8 cellular contexts compared by ENCODE assay signal in genomic region chr1:225428879-225429455, GRCh38. TPM values are rescaled to one million over a fixed set of nuclear protein-coding genes. Genes with fewer than 3 reads are reported as not detected.
A peak's percentile ranks its signal among the peaks of the same experiment; 100 is the strongest.
DNase-seq lines count a peak whose midpoint lies in the region; ATAC-seq and TF ChIP-seq lines count a peak whose summit lies in the region.

No MANE protein-coding gene starts in this region.

- H3K9me3 Mint-ChIP-seq in activated naive CD4-positive, alpha-beta T cell treated with anti-CD3 and anti-CD28 coated beads for 36 hours = no peaks in the 10 kb centered on the region

- H3K4me1 ChIP-seq in PC-3 (ENCODE audit: insufficient read depth, low read length) (peaks cover 32% of the 10 kb centered on the region), endocrine pancreas (ENCODE audit: control insufficient read depth, insufficient read depth, low read length) (no peaks in the 10 kb centered on the region), parathyroid adenoma (no peaks in the 10 kb centered on the region)

- CTCF ChIA-PET in activated naive CD4-positive, alpha-beta T cell treated with anti-CD3 and anti-CD28 coated beads for 36 hours (lab: Charles Lee) = interaction anchor here (0.6 to 2.3 kb wide), 5 partner anchors 12 to 1141 kb away, joined by 3 to 11 read pairs (median 4); no protein-coding TSS in a partner anchor
- CTCF ChIA-PET in PC-3 (lab: Charles Lee) = interaction anchor here (0.6 to 2.2 kb wide), 4 partner anchors 9 to 487 kb away, joined by 3 to 6 read pairs (median 3); no protein-coding TSS in a partner anchor

- no peaks in the 10 kb centered on the region for H3K9me2 ChIP-seq in PC-3 (replicated peaks; ENCODE audit: low read length)

- H3K4me3 Mint-ChIP-seq in activated naive CD4-positive, alpha-beta T cell treated with anti-CD3 and anti-CD28 coated beads for 36 hours = peak overlapping the region; percentile 85

- H3K36me3 ChIP-seq in PC-3 (ENCODE audit: low read depth, low read length) (no peaks in the 10 kb centered on the region), endocrine pancreas (ENCODE audit: control insufficient read depth, insufficient read depth, low read length) (no peaks in the 10 kb centered on the region), parathyroid adenoma (ENCODE audit: control insufficient read depth, insufficient read depth, low read length) (no peaks in the 10 kb centered on the region)

- H3K4me3 ChIP-seq in PC-3 (ENCODE audit: low read length) (peak overlapping the region; percentile 89), endocrine pancreas (ENCODE audit: control insufficient read depth, insufficient read depth, low read length) (peak overlapping the region; percentile 76), parathyroid adenoma (ENCODE audit: low read depth, low read length) (peak overlapping the region; percentile 85)

- peaks cover 6% of the 10 kb centered on the region for H3K36me3 Mint-ChIP-seq in activated naive CD4-positive, alpha-beta T cell treated with anti-CD3 and anti-CD28 coated beads for 36 hours (ENCODE audit: low read depth)

- H3K4me2 ChIP-seq in PC-3 (ENCODE audit: low read length) (peak overlapping the region; percentile 92), parathyroid adenoma (ENCODE audit: low read length) (peak overlapping the region; percentile 98)

- DNase-seq in activated naive CD4-positive, alpha-beta T cell treated with anti-CD3 and anti-CD28 coated beads for 36 hours = no peak
- DNase-seq in activated naive CD4-positive, alpha-beta T cell treated with Interleukin-2 at 50 U/mL for 16 hours = no peak
- DNase-seq in PC-3 (no peak), NCI-H1105 treated with DMSO at 0.1 percent for 48 hours (lab: John Stamatoyannopoulos, UW) (no peak)
- DNase-seq in stimulated activated CD4-positive, alpha-beta T cell treated with anti-CD3 and anti-CD28 coated beads, Interleukin-4, amount 100 ng/mL, for 24 hours = no peak

- BruUV-seq in PC-3 (replicated peaks; lab: Mats Ljungman, UMichigan) = no TSS peak

- peak overlapping the region; percentile 96 for H3K27ac Mint-ChIP-seq in activated naive CD4-positive, alpha-beta T cell treated with anti-CD3 and anti-CD28 coated beads for 36 hours

- H3K9me3 ChIP-seq in PC-3 (ENCODE audit: low read length) (no peaks in the 10 kb centered on the region), endocrine pancreas (ENCODE audit: control insufficient read depth, low read length) (no peaks in the 10 kb centered on the region), parathyroid adenoma (ENCODE audit: control insufficient read depth, low read length) (no peaks in the 10 kb centered on the region)

- intact Hi-C loops in activated naive CD4-positive, alpha-beta T cell treated with anti-CD3 and anti-CD28 coated beads for 36 hours (cut with micrococcal nuclease) = loop anchor here (1.0 to 5.0 kb wide), 8 partner anchors 16 to 1317 kb away; partner anchors contain the start of genes DEGS1, ENAH, FBXO28 and H3-3A
- intact Hi-C loops in PC-3 (cut with micrococcal nuclease) = loop anchor here (5.0 kb wide), 1 partner anchor 497 kb away; no protein-coding TSS in a partner anchor

- H3K4me1 Mint-ChIP-seq in activated naive CD4-positive, alpha-beta T cell treated with anti-CD3 and anti-CD28 coated beads for 36 hours (ENCODE audit: low read depth) = peaks cover 36% of the 10 kb centered on the region

- H3F3A ChIP-seq in PC-3 (ENCODE audit: low read length, unreplicated experiment) = no peaks in the 10 kb centered on the region

- TF ChIP-seq CTCF in PC-3 (conservative IDR thresholded peaks at IDR 0.05; ENCODE audit: low read depth, low read length) (no peak), parathyroid adenoma (IDR thresholded peaks at IDR 0.05) (no peak)

- H3K27ac ChIP-seq in PC-3 (ENCODE audit: low read length) = peak overlapping the region; percentile 69
- no peak overlapping the region for H3K27ac ChIP-seq in parathyroid adenoma

- no peak for ATAC-seq in PC-3
- ATAC-seq in HG02885 (IDR thresholded peaks at IDR 0.05; ENCODE audit: poor library complexity, unreplicated experiment) = no peak

- H2AFZ ChIP-seq in PC-3 (ENCODE audit: low read length) (peak overlapping the region; percentile 98), parathyroid adenoma (peak overlapping the region; percentile 91)

- H3K9ac ChIP-seq in PC-3 (ENCODE audit: low read length) (peak overlapping the region; percentile 82), endocrine pancreas (ENCODE audit: control insufficient read depth, insufficient read depth, low read length) (no peak overlapping the region), parathyroid adenoma (no peak overlapping the region)

- H3K27me3 ChIP-seq in PC-3 (ENCODE audit: low read length) (no peaks in the 10 kb centered on the region), endocrine pancreas (ENCODE audit: control insufficient read depth, insufficient read depth, low read length) (no peaks in the 10 kb centered on the region), parathyroid adenoma (ENCODE audit: control insufficient read depth, insufficient read depth, low read length) (no peaks in the 10 kb centered on the region)

- peaks cover 26% of the 10 kb centered on the region for H4K20me1 ChIP-seq in PC-3 (ENCODE audit: low read length)

- H3K27me3 Mint-ChIP-seq in activated naive CD4-positive, alpha-beta T cell treated with anti-CD3 and anti-CD28 coated beads for 36 hours (ENCODE audit: low read depth) = no peaks in the 10 kb centered on the region

- H3K79me2 ChIP-seq in PC-3 (ENCODE audit: low read length) = peaks cover 39% of the 10 kb centered on the region
- peaks cover 6% of the 10 kb centered on the region for H3K79me2 ChIP-seq in parathyroid adenoma

- POLR2A ChIA-PET in PC-3 (lab: Charles Lee; ENCODE audit: unreplicated experiment) = interaction anchor here (0.6 to 0.7 kb wide), 3 partner anchors 16 to 169 kb away, joined by 6 to 7 read pairs (median 6); no protein-coding TSS in a partner anchor

RNA-seq across cellular contexts. Expression of gene LBR, which starts 1.1 kb away (rescaled TPM):
- total RNA-seq in activated naive CD4-positive, alpha-beta T cell treated with anti-CD3 and anti-CD28 coated beads for 36 hours = 100 to 1,000 TPM; 132 to 138 TPM
- total RNA-seq in PC-3 (2014; rRNA removed) = 35.1 and 42.0 TPM in 2 replicates
